ENCODE assay signal across 32 cellular contexts in the genomic region with DNA sequence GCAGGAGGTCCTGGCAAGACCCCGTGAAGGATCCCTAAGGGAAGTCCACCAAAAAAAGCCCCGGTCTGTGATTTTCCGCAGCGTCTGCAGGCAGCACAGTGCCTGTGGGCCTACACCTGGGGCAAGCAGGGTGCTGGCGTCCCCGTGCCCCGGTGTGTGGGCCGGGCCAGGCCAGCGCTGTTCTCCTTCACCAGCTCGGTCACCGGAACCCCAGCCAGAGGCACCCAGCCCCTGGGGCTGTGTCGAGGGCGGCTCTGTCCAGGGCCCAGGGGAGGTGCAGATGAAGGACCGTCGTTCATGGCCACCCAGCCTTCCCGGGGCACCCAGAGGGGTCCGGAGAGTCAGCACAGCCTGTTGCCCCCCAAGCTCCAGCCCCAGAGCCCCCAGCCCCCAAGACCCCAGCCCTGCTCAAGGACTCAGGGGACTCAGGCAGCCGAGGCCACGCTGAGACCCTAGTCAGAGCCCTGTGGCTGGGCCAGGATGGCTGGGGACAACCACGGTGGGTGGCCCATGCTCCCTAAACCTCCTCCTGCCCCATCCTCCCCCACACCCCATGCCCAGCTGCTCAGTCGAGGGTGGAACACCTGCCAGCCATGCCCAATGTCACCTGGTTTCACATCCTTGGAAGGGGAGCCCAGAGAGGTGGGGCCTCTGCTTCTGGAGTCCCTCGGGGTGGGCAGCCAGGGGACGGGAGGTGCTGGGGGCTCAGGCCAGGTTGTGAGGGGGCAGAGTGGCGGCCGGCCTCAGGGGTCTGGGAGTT. TPM values are rescaled to one million over a fixed set of nuclear protein-coding genes. Genes with fewer than 3 reads are reported as not detected.
A peak's percentile ranks its signal among the peaks of the same experiment; 100 is the strongest.
DNase-seq lines count a peak whose midpoint lies in the region; ATAC-seq, FAIRE-seq and TF ChIP-seq lines count a peak whose summit lies in the region.
"Had no signal": no experiment of that assay in that cellular context is flagged by ENCODE, and none has a peak within 500 bp of the region (broad histone marks: within the 10 kb centered on the region; RNA-seq: fewer than 3 reads in every experiment).

No MANE protein-coding gene starts in this region.

- no peaks in the 10 kb centered on the region for H3K36me3 ChIP-seq in K562 (ENCODE audit: control insufficient read depth, insufficient read depth, low read length)
- H3K36me3 ChIP-seq: BLaER1 treated with 17β-estradiol and CSF1 and Interleukin-3, amounts not matched to agents 10 nM and 100 nM had no signal

- no TSS peak for BruUV-seq in K562 (replicated peaks; lab: Mats Ljungman, UMichigan)

- POLR2A ChIA-PET in A549 (lab: Yijun Ruan, JAX), result no interaction called here
- POLR2A ChIA-PET in K562 (lab: Yijun Ruan, JAX), result interaction anchor here (0.6 kb wide), 1 partner anchor 232 kb away, joined by 3 read pairs; no protein-coding TSS in a partner anchor

- H3K4me1 ChIP-seq in A549 (peaks cover 19% of the 10 kb centered on the region), K562 (replicated peaks in 1 of 2; ENCODE audit: control insufficient read depth in 2 of 2, insufficient read depth in 2 of 2, low read length in 2 of 2) (peaks cover 0 to 67% of the 10 kb centered on the region in 2 experiments; a peak in 2 of 5 replicates)

- FAIRE-seq in A549 (lab: Jason Lieb, UNC) (no peak), K562 (lab: Jason Lieb, UNC) (no peak)
- FAIRE-seq: A204.1, GM18507 had no signal

- TF ChIP-seq CTCF in A549 (IDR thresholded peaks at IDR 0.05) (no peak), K562 (IDR thresholded peaks at IDR 0.05 in 2 of 3, conservative IDR thresholded peaks at IDR 0.05 in 1 of 3; ENCODE audit: insufficient read depth in 2 of 3, low read depth in 1 of 3, low read length in 3 of 3) (no peak)

- TF ChIP-seq RAD21 in A549 (conservative IDR thresholded peaks at IDR 0.05 in 1 of 2, IDR thresholded peaks at IDR 0.05 in 1 of 2) (no peak), K562 (CRISPR knock-in tag; conservative IDR thresholded peaks at IDR 0.05 in 1 of 2, IDR thresholded peaks at IDR 0.05 in 1 of 2) (no peak)

- in situ Hi-C loops in K562 (cut with MboI), result no loop called here

- TF ChIP-seq POLR2A in A549 (IDR thresholded peaks at IDR 0.05; ENCODE audit: low read length), result no peak
- no peak for TF ChIP-seq POLR2A in K562 (conservative IDR thresholded peaks at IDR 0.05)

- DNase-seq in A549 (ENCODE audit: low read depth in 1 of 2, low spot score in 1 of 2) (no peak), DMS79 (lab: John Stamatoyannopoulos, UW) (peak; percentile 24), NCI-H2171 treated with DMSO at 0.1 percent for 48 hours (lab: John Stamatoyannopoulos, UW) (peak; percentile 31), K562 (ENCODE audit: extremely low read depth in 1 of 4, low spot score in 3 of 4) (no peak), islet precursor cell (no peak)
- DNase-seq in activated CD4-positive, CD25-positive, alpha-beta regulatory T cell treated with anti-CD3 and anti-CD28 coated beads, Interleukin-2, amount 50 U/mL, for 72 hours, result no peak
- DNase-seq: AML-193; CD4-positive, alpha-beta memory T cell; DMS 273 treated with DMSO at 0.1 percent for 48 hours; DND-41; GM23248; H9; HFFc6; NCI-H1048; NCI-H1436; NCI-H187; NCI-H2081 treated with DMSO at 0.1 percent for 48 hours; NCI-H2227 treated with DMSO at 0.1 percent for 48 hours; NCI-H510A treated with DMSO at 0.1 percent for 48 hours; NCI-H774; PC-9; SHP77; T-cell had no signal

- H3K4me3 ChIP-seq in A549 (no peak overlapping the region), K562 (no peak overlapping the region)
- H3K4me3 ChIP-seq: BLaER1 treated with 17β-estradiol and CSF1 and Interleukin-3, amounts not matched to agents 10 nM and 100 nM; GM23248; PC-9 had no signal

- intact Hi-C loops in K562 (cut with micrococcal nuclease), result no loop called here

- H3K79me2 ChIP-seq in K562 (ENCODE audit: control insufficient read depth, insufficient read depth, low read length), result no peaks in the 10 kb centered on the region

- CTCF ChIA-PET in A549 (lab: Yijun Ruan, JAX) (interaction anchor here (0.8 to 2.0 kb wide), 7 partner anchors 9 to 392 kb away, joined by 3 to 10 read pairs (median 3); no protein-coding TSS in a partner anchor), K562 (lab: Yijun Ruan, JAX; ENCODE audit: low intra/inter-chr PET ratio) (interaction anchor here (0.6 to 2.9 kb wide), 2 partner anchors 27 to 390 kb away, joined by 3 to 17 read pairs; no protein-coding TSS in a partner anchor)

- no peak overlapping the region for H3K9ac ChIP-seq in K562 (ENCODE audit: insufficient read depth in 1 of 2, low read depth in 2 of 2, low read length in 2 of 2)
- H3K9ac ChIP-seq: BLaER1 treated with 17β-estradiol and CSF1 and Interleukin-3, amounts not matched to agents 10 nM and 100 nM; GM23248 had no signal

- peaks cover 17% of the 10 kb centered on the region for H4K20me1 ChIP-seq in K562 (replicated peaks; ENCODE audit: control insufficient read depth, insufficient read depth, low read length)

- H3K27ac ChIP-seq in A549, result no peak overlapping the region
- no peak overlapping the region for H3K27ac ChIP-seq in K562 (ENCODE audit: extremely low read depth, low read depth, low read length)
- H3K27ac ChIP-seq: BLaER1 treated with 17β-estradiol and CSF1 and Interleukin-3, amounts not matched to agents 10 nM and 100 nM; GM23248; HL-60; PC-9; RWPE1 had no signal

- H3K9me3 ChIP-seq in A549 (no peaks in the 10 kb centered on the region), K562 (replicated peaks; ENCODE audit: control insufficient read depth, insufficient read depth, low read depth, low read length) (no peaks in the 10 kb centered on the region)
- H3K9me3 ChIP-seq: BLaER1 treated with 17β-estradiol and CSF1 and Interleukin-3, amounts not matched to agents 10 nM and 100 nM had no signal

- H2AFZ ChIP-seq in K562 (ENCODE audit: low read depth, low read length), result no peak overlapping the region
- H2AFZ ChIP-seq: GM23248, PC-9 had no signal

- H3K4me2 ChIP-seq in A549 (peak overlapping the region; percentile 46), K562 (ENCODE audit: insufficient read depth, low read length) (no peak overlapping the region)
- H3K4me2 ChIP-seq: BLaER1 treated with 17β-estradiol and CSF1 and Interleukin-3, amounts not matched to agents 10 nM and 100 nM; PC-9 had no signal

- no peaks in the 10 kb centered on the region for H3K9me1 ChIP-seq in K562 (ENCODE audit: control insufficient read depth, insufficient read depth, low read length)

- no peak for TF ChIP-seq EP300 in A549 (IDR thresholded peaks at IDR 0.05)
- TF ChIP-seq EP300 in K562 (IDR thresholded peaks at IDR 0.05; ENCODE audit: low read length), result no peak

- peak in 1 of 2 experiments; percentile 13; a peak in 3 of 6 replicates for ATAC-seq in A549
- ATAC-seq in K562, result no peak
- ATAC-seq in HG02852 (IDR thresholded peaks at IDR 0.05; ENCODE audit: unreplicated experiment), result no peak
- ATAC-seq: T-cell had no signal

- H3K27me3 ChIP-seq in K562 (ENCODE audit: control insufficient read depth in 2 of 2, insufficient read depth in 2 of 2, low read length in 2 of 2), result peaks cover 7 to 58% of the 10 kb centered on the region in 2 experiments; a peak in 3 of 5 replicates

- WGBS in A549 (ENCODE audit: missing lambda C conversion rate), result 22% methylated on average over 7 of the region's 25 CpGs
- 4% methylated on average over 16 of the region's 25 CpGs for WGBS in K562 (ENCODE audit: insufficient coverage, low coverage, missing lambda C conversion rate)

RNA-seq across cellular contexts. Expression of a gene that starts 5.7 kb away (rescaled TPM):
- polyA plus RNA-seq in A549 (2011; rRNA removed) (not detected in 2 replicates), A549 (2017; fragmentation: RNase III; extraction: RNeasy Plus Mini Kit Qiagen cat#74134 plus additional on column Dnase treatment) (not detected in 3 replicates), K562 (2011; rRNA removed) (not detected in 2 replicates), K562 (2014; fragmentation: Illumina TruSeq; extraction: Trizol) (not detected in 2 replicates), K562 (2014; fragmentation: Nextera tagmentation; extraction: Ambion mirVana) (not detected), K562 (2014; rRNA removed) (not detected in 2 replicates)
- not detected in 2 replicates for polyA plus RNA-seq in A549 (2012; cell fraction: cytosol; rRNA removed)
- not detected in 2 replicates for polyA plus RNA-seq in A549 (2012; cell fraction: nucleus; rRNA removed)
- not detected in 2 replicates for polyA minus RNA-seq in A549 (2011; rRNA and poly(A)+ RNA removed)
- not detected in 2 replicates for total RNA-seq in K562 (2011; cell fraction: chromatin; rRNA removed; ENCODE audit: low replicate concordance)
- not detected in 2 replicates for total RNA-seq in K562 (2011; cell fraction: nucleolus; rRNA removed)
- total RNA-seq in K562 (2011; cell fraction: nucleoplasm; rRNA removed), result not detected in 2 replicates
- total RNA-seq in K562 (2014; rRNA removed) (not detected in 2 replicates), K562 (2014; rRNA removed; fragmentation: Illumina TruSeq; extraction: Trizol) (not detected in 2 replicates), K562 (2015; rRNA removed; fragmentation: Illumina TruSeq; extraction: Trizol) (not detected in 2 replicates), K562 (2021) (not detected in 2 replicates)
- not detected in 2 replicates for polyA plus RNA-seq in K562 (2011; cell fraction: cytosol; rRNA removed)
- polyA plus RNA-seq in K562 (2011; cell fraction: nucleus; rRNA removed), result not detected in 2 replicates
- polyA plus RNA-seq in K562 (2012), result not detected in 2 replicates
- not detected in 2 replicates for polyA minus RNA-seq in K562 (2011; rRNA and poly(A)+ RNA removed)
- polyA minus RNA-seq in K562 (2011; cell fraction: cytosol; rRNA and poly(A)+ RNA removed), result not detected in 2 replicates
- not detected in 2 replicates for polyA minus RNA-seq in K562 (2011; cell fraction: nucleus; rRNA and poly(A)+ RNA removed)
- total RNA-seq: CD4-positive, alpha-beta memory T cell; GM23248; H9; HFFc6; PC-9; SK-MEL-5; T-cell; T-helper 2 cell treated with Interferon-gamma antibody and Interleukin-4, amounts not matched to agents 100 ng/mL and 5 ng/mL, for 36 hours had no signal
- polyA plus RNA-seq: CD4-positive, alpha-beta memory T cell; GM23248; IgD-negative memory B cell had no signal

RNA-seq across cellular contexts. Expression of a gene that starts 29.2 kb away (rescaled TPM):
- polyA plus RNA-seq in A549 (2011; rRNA removed) (0.08 TPM in 1 of 2 replicates, not detected in the other), A549 (2017; fragmentation: RNase III; extraction: RNeasy Plus Mini Kit Qiagen cat#74134 plus additional on column Dnase treatment) (0.06 TPM in 1 of 3 replicates, not detected in the others), K562 (2011; rRNA removed) (not detected in 2 replicates), K562 (2014; fragmentation: Illumina TruSeq; extraction: Trizol) (not detected in 2 replicates), K562 (2014; fragmentation: Nextera tagmentation; extraction: Ambion mirVana) (not detected), K562 (2014; rRNA removed) (not detected in 2 replicates)
- polyA plus RNA-seq in A549 (2012; cell fraction: cytosol; rRNA removed), result 0.09 TPM in 1 of 2 replicates, not detected in the other
- polyA plus RNA-seq in A549 (2012; cell fraction: nucleus; rRNA removed), result 0.09 and 0.17 TPM in 2 replicates
- polyA minus RNA-seq in A549 (2011; rRNA and poly(A)+ RNA removed), result not detected in 2 replicates
- not detected in 2 replicates for total RNA-seq in K562 (2011; cell fraction: chromatin; rRNA removed; ENCODE audit: low replicate concordance)
- not detected in 2 replicates for total RNA-seq in K562 (2011; cell fraction: nucleolus; rRNA removed)
- total RNA-seq in K562 (2011; cell fraction: nucleoplasm; rRNA removed), result not detected in 2 replicates
- total RNA-seq in K562 (2014; rRNA removed) (not detected in 2 replicates), K562 (2014; rRNA removed; fragmentation: Illumina TruSeq; extraction: Trizol) (not detected in 2 replicates), K562 (2015; rRNA removed; fragmentation: Illumina TruSeq; extraction: Trizol) (not detected in 2 replicates), K562 (2021) (not detected in 2 replicates)
- polyA plus RNA-seq in K562 (2011; cell fraction: cytosol; rRNA removed), result not detected in 2 replicates
- polyA plus RNA-seq in K562 (2011; cell fraction: nucleus; rRNA removed), result not detected in 2 replicates
- polyA plus RNA-seq in K562 (2012), result not detected in 2 replicates
- polyA minus RNA-seq in K562 (2011; rRNA and poly(A)+ RNA removed), result not detected in 2 replicates
- polyA minus RNA-seq in K562 (2011; cell fraction: cytosol; rRNA and poly(A)+ RNA removed), result not detected in 2 replicates
- polyA minus RNA-seq in K562 (2011; cell fraction: nucleus; rRNA and poly(A)+ RNA removed), result not detected in 2 replicates
- total RNA-seq: CD4-positive, alpha-beta memory T cell; GM23248; HFFc6; PC-9; SK-MEL-5; T-cell; T-helper 2 cell treated with Interferon-gamma antibody and Interleukin-4, amounts not matched to agents 100 ng/mL and 5 ng/mL, for 36 hours had no signal
- polyA plus RNA-seq: CD4-positive, alpha-beta memory T cell; GM23248; IgD-negative memory B cell had no signal

RNA-seq across cellular contexts. Expression of a gene that starts 51.2 kb away (rescaled TPM):
- polyA plus RNA-seq in A549 (2011; rRNA removed) (7.2 and 8.6 TPM in 2 replicates), A549 (2017; fragmentation: RNase III; extraction: RNeasy Plus Mini Kit Qiagen cat#74134 plus additional on column Dnase treatment) (11.7 to 15.8 TPM (median 14.1 TPM) in 3 replicates), K562 (2011; rRNA removed) (0.10 and 0.11 TPM in 2 replicates), K562 (2014; fragmentation: Illumina TruSeq; extraction: Trizol) (not detected in 2 replicates), K562 (2014; fragmentation: Nextera tagmentation; extraction: Ambion mirVana) (not detected), K562 (2014; rRNA removed) (not detected in 2 replicates)
- 11.7 and 18.5 TPM in 2 replicates for polyA plus RNA-seq in A549 (2012; cell fraction: cytosol; rRNA removed)
- 41.3 and 56.9 TPM in 2 replicates for polyA plus RNA-seq in A549 (2012; cell fraction: nucleus; rRNA removed)
- 14.1 and 17.6 TPM in 2 replicates for polyA minus RNA-seq in A549 (2011; rRNA and poly(A)+ RNA removed)
- total RNA-seq in K562 (2011; cell fraction: chromatin; rRNA removed; ENCODE audit: low replicate concordance), result 0.44 and 1.6 TPM in 2 replicates
- total RNA-seq in K562 (2011; cell fraction: nucleolus; rRNA removed), result 0.79 and 1.2 TPM in 2 replicates
- 0.22 and 0.53 TPM in 2 replicates for total RNA-seq in K562 (2011; cell fraction: nucleoplasm; rRNA removed)
- total RNA-seq in K562 (2014; rRNA removed) (0.04 TPM in 1 of 2 replicates, not detected in the other), K562 (2014; rRNA removed; fragmentation: Illumina TruSeq; extraction: Trizol) (not detected in 2 replicates), K562 (2015; rRNA removed; fragmentation: Illumina TruSeq; extraction: Trizol) (not detected in 2 replicates), K562 (2021) (0.09 and 0.18 TPM in 2 replicates)
- 0.10 and 0.12 TPM in 2 replicates for polyA plus RNA-seq in K562 (2011; cell fraction: cytosol; rRNA removed)
- 0.11 and 0.40 TPM in 2 replicates for polyA plus RNA-seq in K562 (2011; cell fraction: nucleus; rRNA removed)
- 0.07 and 0.12 TPM in 2 replicates for polyA plus RNA-seq in K562 (2012)
- 0.03 and 0.04 TPM in 2 replicates for polyA minus RNA-seq in K562 (2011; rRNA and poly(A)+ RNA removed)
- not detected in 2 replicates for polyA minus RNA-seq in K562 (2011; cell fraction: cytosol; rRNA and poly(A)+ RNA removed)
- polyA minus RNA-seq in K562 (2011; cell fraction: nucleus; rRNA and poly(A)+ RNA removed), result 0.27 and 0.33 TPM in 2 replicates
- total RNA-seq: PC-9 had no signal
- polyA plus RNA-seq: GM23248, IgD-negative memory B cell had no signal

Comparison
In these comparisons a context has a peak if more than half of its experiments do, and no peak if none do; other contexts are left out.
1. DNase-seq: peak in DMS79 (single experiment) and NCI-H2171 treated with DMSO at 0.1 percent for 48 hours (single experiment); none in A549 (0 of 2), K562 (0 of 4), activated CD4-positive, CD25-positive, alpha-beta regulatory T cell treated with anti-CD3 and anti-CD28 coated beads, Interleukin-2, amount 50 U/mL, for 72 hours (single experiment) and islet precursor cell (single experiment).
2. RNA of a gene that starts 51.2 kb away (polyA plus RNA-seq): 7.2 to 56.9 TPM in A549; 0.07 to 0.40 TPM in K562; every median in the first group is over 4 times any median in the second.